In the genomic region with DNA sequence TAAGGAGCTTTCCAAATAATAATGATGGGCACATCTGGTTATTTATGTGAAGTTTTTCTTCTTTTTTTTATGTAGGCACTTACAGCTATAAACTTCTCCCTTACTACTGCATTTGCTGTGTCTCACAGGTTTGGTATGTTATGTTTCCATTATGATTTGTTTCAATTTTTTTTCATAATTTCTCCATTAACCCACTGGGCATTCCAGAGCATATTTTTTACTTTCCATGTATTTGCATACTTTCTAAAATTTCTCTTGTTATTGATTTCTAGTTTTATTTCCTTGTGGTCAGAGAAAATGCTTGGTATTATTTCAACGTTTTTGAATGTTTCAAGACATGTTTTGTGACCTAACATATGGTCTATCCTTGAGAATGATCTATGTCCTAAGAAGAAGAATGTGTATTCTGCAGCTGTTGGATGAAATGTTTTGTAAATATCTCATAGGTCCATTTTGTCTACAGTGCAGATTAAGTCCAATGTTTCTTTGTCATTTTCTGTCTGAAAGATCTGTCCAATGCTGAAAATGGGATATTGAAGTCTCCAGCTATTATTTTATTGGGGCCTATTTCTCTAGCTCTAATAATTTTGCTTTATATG, we compare ENCODE assay signal across 15 cellular contexts.
"Had no signal": no experiment of that assay in that cellular context is flagged by ENCODE, and none has a peak within 500 bp of the region (broad histone marks: within the 10 kb centered on the region; RNA-seq: fewer than 3 reads in every experiment).

No MANE protein-coding gene starts in this region.

- H3K4me1 ChIP-seq: breast epithelium, lower lobe of right lung, thyroid gland, uterus had no signal

- ATAC-seq: activated CD8-positive, alpha-beta memory T cell treated with anti-CD3 and anti-CD28 coated beads, Interleukin-2, amount 10 ng/mL, durations not matched to agents 7 days and 5 days; left cardiac atrium; lower lobe of right lung; naive thymus-derived CD4-positive, alpha-beta T cell; T-helper 17 cell had no signal

- H3K27me3 ChIP-seq: breast epithelium, thyroid gland, uterus had no signal

- H3K36me3 ChIP-seq: breast epithelium, lower lobe of right lung, thyroid gland, uterus had no signal

- DNase-seq: activated B cell treated with CpG ODN at 0.5 μM for 24 hours; activated CD8-positive, alpha-beta memory T cell treated with anti-CD3 and anti-CD28 coated beads, Interleukin-2, amount 10 ng/mL, durations not matched to agents 7 days and 5 days; activated effector memory CD4-positive, alpha-beta T cell treated with Interleukin-2 at 50 U/mL for 16 hours; activated T-cell treated with anti-CD3 and anti-CD28 coated beads, Interleukin-2, amount 50 U/mL, for 24 hours; immature natural killer cell; left cardiac atrium; lower lobe of right lung; midbrain; naive thymus-derived CD4-positive, alpha-beta T cell; posterior cingulate gyrus; T-helper 17 cell; thyroid gland; uterus had no signal

- H3K9me3 ChIP-seq: lower lobe of right lung, thyroid gland, uterus had no signal

- H3K4me3 ChIP-seq: breast epithelium, lower lobe of right lung, skin epidermis, thyroid gland, uterus had no signal

- H3K27ac ChIP-seq: breast epithelium, lower lobe of right lung, skin epidermis, thyroid gland, uterus had no signal
